In genomic region chrX:42746606-42747005, GRCh38 we compare ENCODE assay signal across 1 cellular context.
A peak's percentile ranks its signal among the peaks of the same experiment; 100 is the strongest.
TF ChIP-seq lines count a peak whose summit lies in the region.

No MANE protein-coding gene starts in this region.

TF ChIP-seq in IMR-90, 13 proteins besides CTCF, POLR2A, EP300 and RAD21:
- no peak for TF ChIP-seq MXI1 (IDR thresholded peaks at IDR 0.05; ENCODE audit: borderline replicate concordance, low read depth, low read length)
- TF ChIP-seq, protein P1, sequence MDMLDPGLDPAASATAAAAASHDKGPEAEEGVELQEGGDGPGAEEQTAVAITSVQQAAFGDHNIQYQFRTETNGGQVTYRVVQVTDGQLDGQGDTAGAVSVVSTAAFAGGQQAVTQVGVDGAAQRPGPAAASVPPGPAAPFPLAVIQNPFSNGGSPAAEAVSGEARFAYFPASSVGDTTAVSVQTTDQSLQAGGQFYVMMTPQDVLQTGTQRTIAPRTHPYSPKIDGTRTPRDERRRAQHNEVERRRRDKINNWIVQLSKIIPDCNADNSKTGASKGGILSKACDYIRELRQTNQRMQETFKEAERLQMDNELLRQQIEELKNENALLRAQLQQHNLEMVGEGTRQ (IDR thresholded peaks at IDR 0.05; ENCODE audit: low read depth, low read length): peak; percentile 12; the same call in 1 of the 2 replicates
